In the genomic region with DNA sequence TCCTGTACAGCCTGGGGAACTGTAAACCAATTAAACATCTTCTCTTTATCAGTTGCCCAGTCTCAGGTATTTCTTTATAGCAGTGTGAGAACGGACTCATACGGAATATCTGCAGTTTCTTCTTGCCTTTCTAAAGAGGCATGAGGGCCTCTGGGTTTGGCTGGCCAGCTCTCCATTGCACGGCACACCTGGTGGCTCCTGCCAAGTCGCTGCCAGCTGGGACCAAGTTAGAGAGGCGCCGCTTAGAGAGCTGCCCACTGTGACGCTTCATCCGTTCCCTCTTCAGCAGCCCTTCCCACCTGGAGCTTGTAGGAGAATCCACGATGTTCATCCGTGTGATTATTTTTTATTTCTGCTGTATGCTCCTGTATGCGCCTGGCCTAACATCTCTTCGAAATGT, we compare ENCODE assay signal across 20 cellular contexts.
"Had no signal": no experiment of that assay in that cellular context is flagged by ENCODE, and none has a peak within 500 bp of the region (broad histone marks: within the 10 kb centered on the region; RNA-seq: fewer than 3 reads in every experiment).

No MANE protein-coding gene starts in this region.

- H3K36me3 Mint-ChIP-seq: memory B cell; natural killer cell; stimulated activated memory B cell treated with anti-CD40 and anti-IgM and Interleukin-4, amounts not matched to agents 10 μg/mL and 1 μg/mL and 100 μg/mL, for 72 hours had no signal

- H3K9me3 ChIP-seq: esophagus muscularis mucosa, gastrocnemius medialis, left lung, lower lobe of right lung, upper lobe of right lung, vagina had no signal

- ATAC-seq: effector memory CD8-positive, alpha-beta T cell; gastrocnemius medialis; left lung; lower lobe of right lung; natural killer cell; stimulated activated memory B cell treated with anti-CD40 and anti-IgM and Interleukin-4, amounts not matched to agents 10 μg/mL and 1 μg/mL and 100 μg/mL, for 72 hours; upper lobe of right lung had no signal

- H3K27me3 ChIP-seq: esophagus muscularis mucosa, gastrocnemius medialis, left lung, tibial artery, upper lobe of right lung, vagina had no signal

- H3K4me1 ChIP-seq: esophagus muscularis mucosa, left lung, lower lobe of right lung, tibial artery, upper lobe of right lung, vagina had no signal

- H3K27me3 Mint-ChIP-seq: dendritic cell treated with granulocyte-macrophage colony-stimulating factor and Interleukin-4, amounts not matched to agents 40 ng/mL and 50 ng/mL, for 4 days; stimulated activated naive CD8-positive, alpha-beta T cell treated with anti-CD3 and anti-CD28 coated beads, Interleukin-15, Interleukin-2, amounts not matched to agents 100 ng/mL and 50 ng/mL, for 24 hours had no signal

- DNase-seq: effector memory CD8-positive, alpha-beta T cell; gastrocnemius medialis; islet precursor cell; left lung; lower lobe of right lung; natural killer cell; stimulated activated CD4-positive, alpha-beta T cell treated with anti-CD3 and anti-CD28 coated beads, Interleukin-4, amount 100 ng/mL, for 1 hour; stimulated activated CD8-positive, alpha-beta memory T cell treated with anti-CD3 and anti-CD28 coated beads, Interleukin-4, amount 100 ng/mL, for 48 hours; upper lobe of right lung had no signal

- H3K4me3 ChIP-seq: esophagus muscularis mucosa, gastrocnemius medialis, left lung, lower lobe of right lung, smooth muscle cell, tibial artery, upper lobe of right lung, vagina had no signal

- H3K4me1 Mint-ChIP-seq: memory B cell; stimulated activated memory B cell treated with anti-CD40 and anti-IgM and Interleukin-4, amounts not matched to agents 10 μg/mL and 1 μg/mL and 100 μg/mL, for 72 hours had no signal

- H3K27ac Mint-ChIP-seq: dendritic cell treated with granulocyte-macrophage colony-stimulating factor and Interleukin-4, amounts not matched to agents 40 ng/mL and 50 ng/mL, for 4 days; memory B cell; mesothelial cell of epicardium; natural killer cell; stimulated activated memory B cell treated with anti-CD40 and anti-IgM and Interleukin-4, amounts not matched to agents 10 μg/mL and 1 μg/mL and 100 μg/mL, for 72 hours; stimulated activated naive CD8-positive, alpha-beta T cell treated with anti-CD3 and anti-CD28 coated beads, Interleukin-15, Interleukin-2, amounts not matched to agents 100 ng/mL and 50 ng/mL, for 24 hours had no signal

- H3K36me3 ChIP-seq: gastrocnemius medialis, lower lobe of right lung, tibial artery, upper lobe of right lung, vagina had no signal

- H3K27ac ChIP-seq: epithelial cell of prostate, esophagus muscularis mucosa, gastrocnemius medialis, left lung, lower lobe of right lung, tibial artery, upper lobe of right lung, vagina had no signal

- H3K4me3 Mint-ChIP-seq: dendritic cell treated with granulocyte-macrophage colony-stimulating factor and Interleukin-4, amounts not matched to agents 40 ng/mL and 50 ng/mL, for 4 days; effector memory CD8-positive, alpha-beta T cell; memory B cell; mesothelial cell of epicardium; natural killer cell; neural crest cell; stimulated activated memory B cell treated with anti-CD40 and anti-IgM and Interleukin-4, amounts not matched to agents 10 μg/mL and 1 μg/mL and 100 μg/mL, for 72 hours; stimulated activated naive CD8-positive, alpha-beta T cell treated with anti-CD3 and anti-CD28 coated beads, Interleukin-15, Interleukin-2, amounts not matched to agents 100 ng/mL and 50 ng/mL, for 24 hours had no signal
